ENCODE assay signal across 8 cellular contexts in the genomic region with DNA sequence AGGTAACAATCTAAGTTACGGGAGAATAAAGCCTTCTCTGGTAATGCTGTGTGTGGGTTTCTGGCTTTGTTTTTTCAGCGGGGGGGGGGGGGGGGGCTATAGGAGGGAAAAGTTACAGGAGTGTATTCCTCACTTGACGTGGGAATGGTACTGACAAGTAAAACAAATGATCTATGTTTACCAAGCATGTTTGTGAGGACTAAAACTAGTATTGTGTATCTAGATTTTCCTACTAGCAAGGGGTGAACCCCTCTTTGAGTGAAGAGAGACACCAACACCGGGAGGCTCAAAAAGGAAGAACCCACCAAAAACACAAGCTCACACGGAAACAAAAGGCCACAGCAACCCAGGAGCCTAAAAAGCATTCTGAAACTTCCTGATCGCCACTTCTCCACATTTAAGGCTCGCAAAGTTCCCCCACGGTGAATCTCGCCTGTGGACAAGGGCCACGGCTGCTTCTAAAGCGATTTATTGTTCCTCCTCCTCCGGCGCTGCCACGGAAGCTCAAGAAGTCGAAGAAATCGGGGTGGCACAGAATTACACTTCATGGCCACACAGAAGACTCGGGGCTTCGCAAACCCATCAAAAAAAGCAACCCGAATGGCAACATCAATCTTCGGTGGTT. TPM values are rescaled to one million over a fixed set of nuclear protein-coding genes. Genes with fewer than 3 reads are reported as not detected.
DNase-seq lines count a peak whose midpoint lies in the region; ATAC-seq, FAIRE-seq and TF ChIP-seq lines count a peak whose summit lies in the region.

No MANE protein-coding gene starts in this region.

- no peaks in the 10 kb centered on the region for H3K36me3 ChIP-seq in CD8-positive, alpha-beta memory T cell (ENCODE audit: insufficient read depth, low read length)
- H3K36me3 ChIP-seq in brain microvascular endothelial cell (replicated peaks) (peaks cover 4% of the 10 kb centered on the region), kidney (ENCODE audit: control insufficient read depth in 1 of 2, insufficient read depth in 2 of 2, low read length in 2 of 2) (no peaks in the 10 kb centered on the region)

- TF ChIP-seq CTCF in brain microvascular endothelial cell (IDR thresholded peaks at IDR 0.05; ENCODE audit: low read depth, low read length, missing control alignments) (no peak), kidney (IDR thresholded peaks at IDR 0.05; ENCODE audit: borderline replicate concordance, extremely low read depth, insufficient read depth) (no peak)

- no peaks in the 10 kb centered on the region for H3K9me3 Mint-ChIP-seq in CD8-positive, alpha-beta memory T cell
- H3K9me3 Mint-ChIP-seq in stimulated activated effector memory CD8-positive, alpha-beta T cell treated with anti-CD3 and anti-CD28 coated beads, Interleukin-12 subunit alpha, Interleukin-12 subunit beta, amount 100 ng/mL, for 72 hours, result no peaks in the 10 kb centered on the region

- H3K9ac ChIP-seq in kidney (ENCODE audit: low read length in 2 of 2), result peak overlapping the region; percentile 100

- H3K4me1 ChIP-seq in CD8-positive, alpha-beta memory T cell (ENCODE audit: insufficient read depth, low read length), result peaks cover 36% of the 10 kb centered on the region
- H3K4me1 ChIP-seq in kidney (ENCODE audit: control insufficient read depth in 1 of 2, insufficient read depth in 1 of 2, low read depth in 1 of 2, low read length in 2 of 2), result peaks cover 7% of the 10 kb centered on the region in 2 donors

- no peaks in the 10 kb centered on the region for H3K27me3 ChIP-seq in CD8-positive, alpha-beta memory T cell (ENCODE audit: insufficient read depth, low read length, poor library complexity, severe bottlenecking)
- no peaks in the 10 kb centered on the region for H3K27me3 ChIP-seq in brain microvascular endothelial cell (replicated peaks)

- no peaks in the 10 kb centered on the region for H3K9me3 ChIP-seq in CD8-positive, alpha-beta memory T cell (ENCODE audit: low read length)
- no peaks in the 10 kb centered on the region for H3K9me3 ChIP-seq in kidney (ENCODE audit: control insufficient read depth in 1 of 2, low read length in 2 of 2)

- H3K27me3 Mint-ChIP-seq in CD8-positive, alpha-beta memory T cell, result peaks cover 0 to 5% of the 10 kb centered on the region in 2 donors

- POLR2A ChIA-PET in CD8-positive, alpha-beta memory T cell (lab: Charles Lee), result interaction anchor here (0.5 to 0.9 kb wide), 2 partner anchors 77 to 232 kb away, joined by 3 to 8 read pairs; a partner anchor contains a TSS

- ATAC-seq in GM19328 (IDR thresholded peaks at IDR 0.05; ENCODE audit: unreplicated experiment) (peak; percentile 6), HG02970 (IDR thresholded peaks at IDR 0.05; ENCODE audit: low FRiP score, unreplicated experiment) (no peak), HG03565 (IDR thresholded peaks at IDR 0.05; ENCODE audit: unreplicated experiment) (no peak)
- ATAC-seq in stimulated activated effector memory CD8-positive, alpha-beta T cell treated with anti-CD3 and anti-CD28 coated beads, Interleukin-12 subunit alpha, Interleukin-12 subunit beta, amount 100 ng/mL, for 72 hours, result no peak

- H3K27ac ChIP-seq in CD8-positive, alpha-beta memory T cell (ENCODE audit: low read depth, low read length), result peak overlapping the region; percentile 82
- H3K27ac ChIP-seq in brain microvascular endothelial cell, result peak overlapping the region; percentile 83
- H3K27ac ChIP-seq in kidney (ENCODE audit: low read depth in 2 of 2, low read length in 2 of 2), result peak overlapping the region; percentile 97 to 98

- peak overlapping the region; percentile 92 to 100 (median 99) for H3K27ac Mint-ChIP-seq in CD8-positive, alpha-beta memory T cell
- H3K27ac Mint-ChIP-seq in stimulated activated effector memory CD8-positive, alpha-beta T cell treated with anti-CD3 and anti-CD28 coated beads, Interleukin-12 subunit alpha, Interleukin-12 subunit beta, amount 100 ng/mL, for 72 hours, result peak overlapping the region; percentile 99

- no peak for FAIRE-seq in kidney (lab: Jason Lieb, UNC)

- in situ Hi-C loops in brain microvascular endothelial cell (cut with HindIII; ENCODE audit: low pct_ligation_motif_present, low sequenced_read_pairs), result no loop called here

- H3K4me3 ChIP-seq in CD8-positive, alpha-beta memory T cell (ENCODE audit: low read length), result peak overlapping the region; percentile 65
- peak overlapping the region; percentile 94 for H3K4me3 ChIP-seq in brain microvascular endothelial cell (ENCODE audit: low read depth, low read length)
- peak overlapping the region; percentile 77 to 95 for H3K4me3 ChIP-seq in kidney (ENCODE audit: low read length in 2 of 2)

- peak overlapping the region; percentile 94 to 99 (median 97) for H3K4me3 Mint-ChIP-seq in CD8-positive, alpha-beta memory T cell
- H3K4me3 Mint-ChIP-seq in stimulated activated effector memory CD8-positive, alpha-beta T cell treated with anti-CD3 and anti-CD28 coated beads, Interleukin-12 subunit alpha, Interleukin-12 subunit beta, amount 100 ng/mL, for 72 hours, result peak overlapping the region; percentile 96

- CTCF ChIA-PET in CD8-positive, alpha-beta memory T cell (lab: Charles Lee), result interaction anchor here (1.2 kb wide), 1 partner anchor 40 kb away, joined by 3 read pairs; no protein-coding TSS in a partner anchor

- H3K4me1 Mint-ChIP-seq in CD8-positive, alpha-beta memory T cell, result peaks cover 29 to 50% (median 44%) of the 10 kb centered on the region in 3 donors
- H3K4me1 Mint-ChIP-seq in stimulated activated effector memory CD8-positive, alpha-beta T cell treated with anti-CD3 and anti-CD28 coated beads, Interleukin-12 subunit alpha, Interleukin-12 subunit beta, amount 100 ng/mL, for 72 hours, result peaks cover 20% of the 10 kb centered on the region

- DNase-seq in CD8-positive, alpha-beta memory T cell, result peak in 3 of 5 donors; percentile 6 to 66 (median 20)
- DNase-seq in NOMO-1 treated with dmso at 0.1 percent for 144 hours (lab: John Stamatoyannopoulos, UW; ENCODE audit: unreplicated experiment) (peak; percentile 45), brain microvascular endothelial cell (no peak), kidney (no peak)
- DNase-seq in stimulated activated effector memory CD8-positive, alpha-beta T cell treated with anti-CD3 and anti-CD28 coated beads, Interleukin-12 subunit alpha, Interleukin-12 subunit beta, amount 100 ng/mL, for 72 hours (ENCODE audit: low spot score in 2 of 2), result peak in 1 of 2 donors; percentile 28

- intact Hi-C loops in kidney (cut with DNase I), result no loop called here

- peaks cover 0 to 24% (median 0%) of the 10 kb centered on the region in 3 donors for H3K36me3 Mint-ChIP-seq in CD8-positive, alpha-beta memory T cell
- peaks cover 53% of the 10 kb centered on the region for H3K36me3 Mint-ChIP-seq in stimulated activated effector memory CD8-positive, alpha-beta T cell treated with anti-CD3 and anti-CD28 coated beads, Interleukin-12 subunit alpha, Interleukin-12 subunit beta, amount 100 ng/mL, for 72 hours

RNA-seq across cellular contexts. Expression of a gene that starts 0.7 kb away (rescaled TPM):
- 100 to 1,000 TPM in 1 of 2 experiments, 10 to 100 TPM in 1; 99.8 to 113 TPM for total RNA-seq in CD8-positive, alpha-beta memory T cell
- polyA plus RNA-seq in CD8-positive, alpha-beta memory T cell, result 127 TPM
- 150 TPM for total RNA-seq in kidney
- polyA plus RNA-seq in kidney (ENCODE audit: insufficient read depth, low read depth, low replicate concordance), result 19.1 TPM

Comparison
In these comparisons a context has a peak if more than half of its experiments do, and no peak if none do; other contexts are left out.
1. DNase-seq: peak in CD8-positive, alpha-beta memory T cell (3 of 5) and NOMO-1 treated with dmso at 0.1 percent for 144 hours (single experiment); none in brain microvascular endothelial cell (single experiment) and kidney (single experiment).
2. Peak in every context shown above with its lines, with median percentiles within 50 percentile points of each other: H3K27ac ChIP-seq and H3K4me3 ChIP-seq.